ENCODE assay signal across 21 cellular contexts in the genomic region with DNA sequence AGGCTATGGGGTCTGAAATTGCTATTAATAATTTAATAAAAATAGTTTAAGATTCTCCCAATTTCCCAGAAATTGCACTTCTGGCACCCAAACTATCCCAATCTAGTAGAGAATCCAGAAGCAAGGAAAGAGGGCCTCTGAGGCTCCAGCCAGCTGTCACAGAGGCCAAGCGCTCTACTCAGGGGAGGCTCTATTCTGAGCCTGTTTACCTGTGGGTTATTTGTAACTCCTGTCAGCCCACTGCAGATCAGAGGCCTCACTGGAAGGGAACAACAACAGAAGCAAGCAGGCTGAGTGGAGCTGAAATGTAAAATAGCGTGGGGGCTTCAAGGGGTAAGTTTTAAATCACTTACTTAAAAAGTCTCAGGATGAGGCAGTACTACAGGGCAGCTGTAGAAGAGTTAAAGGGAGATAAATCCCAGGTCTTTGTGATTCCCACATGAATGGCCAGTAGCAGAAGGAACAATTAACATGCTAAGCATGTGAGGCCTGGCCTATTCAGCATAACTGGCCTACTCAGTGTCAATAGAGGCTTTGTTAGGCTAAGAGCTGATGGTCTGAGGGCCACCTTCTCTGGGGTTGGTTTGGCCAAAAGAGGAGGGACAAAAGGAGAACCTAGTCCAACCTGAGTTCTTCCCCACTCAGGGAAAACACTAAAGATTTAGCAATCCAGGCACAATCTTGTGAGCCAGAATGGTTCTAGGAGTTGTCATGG. TPM values are rescaled to one million over a fixed set of nuclear protein-coding genes. Genes with fewer than 3 reads are reported as not detected.
DNase-seq lines count a peak whose midpoint lies in the region; ATAC-seq and TF ChIP-seq lines count a peak whose summit lies in the region.
"Had no signal": no experiment of that assay in that cellular context is flagged by ENCODE, and none has a peak within 500 bp of the region (broad histone marks: within the 10 kb centered on the region; RNA-seq: fewer than 3 reads in every experiment).

No MANE protein-coding gene starts in this region.

- TF ChIP-seq POLR2A in GM18505 (IDR thresholded peaks at IDR 0.05; ENCODE audit: borderline replicate concordance, extremely low read depth, insufficient read depth, insufficient read length): no peak

- H3K27me3 Mint-ChIP-seq in activated CD4-positive, alpha-beta T cell treated with anti-CD3 and anti-CD28 coated beads for 36 hours: no peaks in the 10 kb centered on the region
- no peaks in the 10 kb centered on the region for H3K27me3 Mint-ChIP-seq in activated CD4-positive, alpha-beta T cell treated with anti-CD3 and anti-CD28 coated beads, Interleukin-2, amount 10 ng/mL, durations not matched to agents 7 days and 5 days
- no peaks in the 10 kb centered on the region for H3K27me3 Mint-ChIP-seq in activated naive CD8-positive, alpha-beta T cell treated with anti-CD3 and anti-CD28 coated beads, Interleukin-2, amount 10 ng/mL, durations not matched to agents 7 days and 5 days
- H3K27me3 Mint-ChIP-seq: stimulated activated naive CD8-positive, alpha-beta T cell treated with anti-CD3 and anti-CD28 coated beads, Interleukin-15, Interleukin-2, amounts not matched to agents 100 ng/mL and 50 ng/mL, for 24 hours had no signal

- H3K9me3 Mint-ChIP-seq in activated CD4-positive, alpha-beta T cell treated with anti-CD3 and anti-CD28 coated beads for 36 hours (ENCODE audit: low read depth): no peaks in the 10 kb centered on the region
- no peaks in the 10 kb centered on the region for H3K9me3 Mint-ChIP-seq in activated CD4-positive, alpha-beta T cell treated with anti-CD3 and anti-CD28 coated beads, Interleukin-2, amount 10 ng/mL, durations not matched to agents 7 days and 5 days
- no peaks in the 10 kb centered on the region for H3K9me3 Mint-ChIP-seq in activated naive CD8-positive, alpha-beta T cell treated with anti-CD3 and anti-CD28 coated beads, Interleukin-2, amount 10 ng/mL, durations not matched to agents 7 days and 5 days
- no peaks in the 10 kb centered on the region for H3K9me3 Mint-ChIP-seq in stimulated activated effector memory CD8-positive, alpha-beta T cell treated with anti-CD3 and anti-CD28 coated beads, Interleukin-12 subunit alpha, Interleukin-12 subunit beta, amount 100 ng/mL, for 72 hours
- H3K9me3 Mint-ChIP-seq: stimulated activated naive CD8-positive, alpha-beta T cell treated with anti-CD3 and anti-CD28 coated beads, Interleukin-15, Interleukin-2, amounts not matched to agents 100 ng/mL and 50 ng/mL, for 24 hours had no signal

- H3K4me1 Mint-ChIP-seq in activated CD4-positive, alpha-beta T cell treated with anti-CD3 and anti-CD28 coated beads for 36 hours: no peaks in the 10 kb centered on the region
- H3K4me1 Mint-ChIP-seq in activated CD4-positive, alpha-beta T cell treated with anti-CD3 and anti-CD28 coated beads, Interleukin-2, amount 10 ng/mL, durations not matched to agents 7 days and 5 days: no peaks in the 10 kb centered on the region
- H3K4me1 Mint-ChIP-seq in activated naive CD8-positive, alpha-beta T cell treated with anti-CD3 and anti-CD28 coated beads, Interleukin-2, amount 10 ng/mL, durations not matched to agents 7 days and 5 days: peaks cover 2% of the 10 kb centered on the region
- peaks cover 8% of the 10 kb centered on the region for H3K4me1 Mint-ChIP-seq in stimulated activated effector memory CD8-positive, alpha-beta T cell treated with anti-CD3 and anti-CD28 coated beads, Interleukin-12 subunit alpha, Interleukin-12 subunit beta, amount 100 ng/mL, for 72 hours

- intact Hi-C loops in activated CD4-positive, alpha-beta T cell treated with anti-CD3 and anti-CD28 coated beads for 36 hours (cut with DNase I, micrococcal nuclease): no loop called here

- no peak for ATAC-seq in activated CD4-positive, alpha-beta T cell treated with anti-CD3 and anti-CD28 coated beads for 36 hours
- no peak for ATAC-seq in activated naive CD8-positive, alpha-beta T cell treated with anti-CD3 and anti-CD28 coated beads, Interleukin-2, amount 10 ng/mL, durations not matched to agents 7 days and 5 days (ENCODE audit: low read depth)
- ATAC-seq in stimulated activated effector memory CD8-positive, alpha-beta T cell treated with anti-CD3 and anti-CD28 coated beads, Interleukin-12 subunit alpha, Interleukin-12 subunit beta, amount 100 ng/mL, for 72 hours: no peak
- ATAC-seq in GM18505 (IDR thresholded peaks at IDR 0.05; ENCODE audit: unreplicated experiment) (no peak), GM18867 (IDR thresholded peaks at IDR 0.05; ENCODE audit: unreplicated experiment) (no peak)
- ATAC-seq: right lobe of liver had no signal

- DNase-seq in activated CD4-positive, alpha-beta T cell treated with anti-CD3 and anti-CD28 coated beads for 36 hours: no peak
- DNase-seq in activated CD4-positive, alpha-beta T cell treated with anti-CD3 and anti-CD28 coated beads, Interleukin-2, amount 10 ng/mL, durations not matched to agents 7 days and 5 days: no peak
- DNase-seq in activated naive CD8-positive, alpha-beta T cell treated with anti-CD3 and anti-CD28 coated beads, Interleukin-2, amount 10 ng/mL, durations not matched to agents 7 days and 5 days: no peak
- DNase-seq in iPS-NIHi7 (ENCODE audit: extremely low spot score) (peak; percentile 32), NCI-H345 (lab: John Stamatoyannopoulos, UW) (no peak)
- no peak for DNase-seq in stimulated activated effector memory CD8-positive, alpha-beta T cell treated with anti-CD3 and anti-CD28 coated beads, Interleukin-12 subunit alpha, Interleukin-12 subunit beta, amount 100 ng/mL, for 72 hours (ENCODE audit: low spot score in 2 of 2)
- DNase-seq: 8988T; activated T-cell treated with anti-CD3 and anti-CD28 coated beads for 4 hours; COR-L47; effector memory CD4-positive, alpha-beta T cell; foreskin fibroblast; Karpas-422; NCI-H187; NCI-H69; Peyer's patch; right lobe of liver; stimulated activated CD4-positive, alpha-beta T cell treated with anti-CD3 and anti-CD28 coated beads, Interleukin-4, amount 100 ng/mL, for 24 hours; T-helper 1 cell had no signal

- CTCF ChIA-PET in activated CD4-positive, alpha-beta T cell treated with anti-CD3 and anti-CD28 coated beads for 36 hours (lab: Charles Lee): interaction anchor here (0.6 to 6.4 kb wide), 5 partner anchors 10 to 958 kb away, joined by 3 to 53 read pairs (median 6); no protein-coding TSS in a partner anchor
- CTCF ChIA-PET in activated CD4-positive, alpha-beta T cell treated with anti-CD3 and anti-CD28 coated beads, Interleukin-2, amount 10 ng/mL, durations not matched to agents 7 days and 5 days (lab: Charles Lee): interaction anchor here (1.4 to 2.8 kb wide), 3 partner anchors 9 to 46 kb away, joined by 3 to 9 read pairs (median 4); no protein-coding TSS in a partner anchor

- peaks cover 42% of the 10 kb centered on the region for H3K36me3 Mint-ChIP-seq in activated CD4-positive, alpha-beta T cell treated with anti-CD3 and anti-CD28 coated beads for 36 hours (ENCODE audit: low read depth)
- H3K36me3 Mint-ChIP-seq in activated CD4-positive, alpha-beta T cell treated with anti-CD3 and anti-CD28 coated beads, Interleukin-2, amount 10 ng/mL, durations not matched to agents 7 days and 5 days (ENCODE audit: low read depth): peaks cover 53% of the 10 kb centered on the region
- peaks cover 15% of the 10 kb centered on the region for H3K36me3 Mint-ChIP-seq in activated naive CD8-positive, alpha-beta T cell treated with anti-CD3 and anti-CD28 coated beads, Interleukin-2, amount 10 ng/mL, durations not matched to agents 7 days and 5 days
- peaks cover 99% of the 10 kb centered on the region for H3K36me3 Mint-ChIP-seq in stimulated activated effector memory CD8-positive, alpha-beta T cell treated with anti-CD3 and anti-CD28 coated beads, Interleukin-12 subunit alpha, Interleukin-12 subunit beta, amount 100 ng/mL, for 72 hours

- H3K27ac Mint-ChIP-seq in activated CD4-positive, alpha-beta T cell treated with anti-CD3 and anti-CD28 coated beads for 36 hours: peak overlapping the region; percentile 17
- no peak overlapping the region for H3K27ac Mint-ChIP-seq in activated CD4-positive, alpha-beta T cell treated with anti-CD3 and anti-CD28 coated beads, Interleukin-2, amount 10 ng/mL, durations not matched to agents 7 days and 5 days
- peak overlapping the region; percentile 27 for H3K27ac Mint-ChIP-seq in activated naive CD8-positive, alpha-beta T cell treated with anti-CD3 and anti-CD28 coated beads, Interleukin-2, amount 10 ng/mL, durations not matched to agents 7 days and 5 days
- peak overlapping the region; percentile 79 for H3K27ac Mint-ChIP-seq in stimulated activated effector memory CD8-positive, alpha-beta T cell treated with anti-CD3 and anti-CD28 coated beads, Interleukin-12 subunit alpha, Interleukin-12 subunit beta, amount 100 ng/mL, for 72 hours
- H3K27ac Mint-ChIP-seq: stimulated activated naive CD8-positive, alpha-beta T cell treated with anti-CD3 and anti-CD28 coated beads, Interleukin-15, Interleukin-2, amounts not matched to agents 100 ng/mL and 50 ng/mL, for 24 hours had no signal

- POLR2A ChIA-PET in activated CD4-positive, alpha-beta T cell treated with anti-CD3 and anti-CD28 coated beads for 36 hours (lab: Charles Lee): interaction anchor here (0.6 to 2.5 kb wide), 4 partner anchors 12 to 46 kb away, joined by 3 to 8 read pairs (median 4); no protein-coding TSS in a partner anchor
- POLR2A ChIA-PET in activated CD4-positive, alpha-beta T cell treated with anti-CD3 and anti-CD28 coated beads, Interleukin-2, amount 10 ng/mL, durations not matched to agents 7 days and 5 days (lab: Charles Lee): interaction anchor here (0.5 kb wide), 1 partner anchor 10 kb away, joined by 3 read pairs; no protein-coding TSS in a partner anchor
- POLR2A ChIA-PET in activated naive CD8-positive, alpha-beta T cell treated with anti-CD3 and anti-CD28 coated beads, Interleukin-2, amount 10 ng/mL, durations not matched to agents 7 days and 5 days (lab: Charles Lee): interaction anchor here (0.5 to 5.0 kb wide), 3 partner anchors 11 to 139 kb away, joined by 6 to 22 read pairs (median 6); no protein-coding TSS in a partner anchor

- H3K4me3 Mint-ChIP-seq in activated CD4-positive, alpha-beta T cell treated with anti-CD3 and anti-CD28 coated beads for 36 hours: no peak overlapping the region
- no peak overlapping the region for H3K4me3 Mint-ChIP-seq in activated CD4-positive, alpha-beta T cell treated with anti-CD3 and anti-CD28 coated beads, Interleukin-2, amount 10 ng/mL, durations not matched to agents 7 days and 5 days
- no peak overlapping the region for H3K4me3 Mint-ChIP-seq in activated naive CD8-positive, alpha-beta T cell treated with anti-CD3 and anti-CD28 coated beads, Interleukin-2, amount 10 ng/mL, durations not matched to agents 7 days and 5 days
- H3K4me3 Mint-ChIP-seq in stimulated activated effector memory CD8-positive, alpha-beta T cell treated with anti-CD3 and anti-CD28 coated beads, Interleukin-12 subunit alpha, Interleukin-12 subunit beta, amount 100 ng/mL, for 72 hours: no peak overlapping the region
- H3K4me3 Mint-ChIP-seq: stimulated activated naive CD8-positive, alpha-beta T cell treated with anti-CD3 and anti-CD28 coated beads, Interleukin-15, Interleukin-2, amounts not matched to agents 100 ng/mL and 50 ng/mL, for 24 hours had no signal

RNA-seq across cellular contexts. Expression of a gene that starts 12.8 kb away (rescaled TPM):
- 10 to 100 TPM; 27.2 to 30.1 TPM for total RNA-seq in activated CD4-positive, alpha-beta T cell treated with anti-CD3 and anti-CD28 coated beads for 36 hours
- total RNA-seq in activated CD4-positive, alpha-beta T cell treated with anti-CD3 and anti-CD28 coated beads, Interleukin-2, amount 10 ng/mL, durations not matched to agents 7 days and 5 days: 10 to 100 TPM; 27.4 to 27.7 TPM
- total RNA-seq in activated naive CD8-positive, alpha-beta T cell treated with anti-CD3 and anti-CD28 coated beads, Interleukin-2, amount 10 ng/mL, durations not matched to agents 7 days and 5 days: 10 to 100 TPM; 35.5 to 37.0 TPM

RNA-seq across cellular contexts. Expression of a gene that starts 32.3 kb away (rescaled TPM):
- total RNA-seq in activated CD4-positive, alpha-beta T cell treated with anti-CD3 and anti-CD28 coated beads for 36 hours: 10 to 100 TPM; 53.0 to 54.5 TPM
- 10 to 100 TPM; 62.8 to 69.5 TPM for total RNA-seq in activated CD4-positive, alpha-beta T cell treated with anti-CD3 and anti-CD28 coated beads, Interleukin-2, amount 10 ng/mL, durations not matched to agents 7 days and 5 days
- 10 to 100 TPM; 73.8 to 75.7 TPM for total RNA-seq in activated naive CD8-positive, alpha-beta T cell treated with anti-CD3 and anti-CD28 coated beads, Interleukin-2, amount 10 ng/mL, durations not matched to agents 7 days and 5 days

RNA-seq across cellular contexts. Expression of a gene that starts 40.4 kb away (rescaled TPM):
- 100 to 1,000 TPM; 187 to 243 TPM for total RNA-seq in activated CD4-positive, alpha-beta T cell treated with anti-CD3 and anti-CD28 coated beads for 36 hours
- total RNA-seq in activated CD4-positive, alpha-beta T cell treated with anti-CD3 and anti-CD28 coated beads, Interleukin-2, amount 10 ng/mL, durations not matched to agents 7 days and 5 days: 100 to 1,000 TPM; 170 to 190 TPM
- total RNA-seq in activated naive CD8-positive, alpha-beta T cell treated with anti-CD3 and anti-CD28 coated beads, Interleukin-2, amount 10 ng/mL, durations not matched to agents 7 days and 5 days: 100 to 1,000 TPM; 170 to 174 TPM

RNA-seq across cellular contexts. Expression of a gene that starts 52.1 kb away (rescaled TPM):
- 10 to 100 TPM; 47.6 to 50.4 TPM for total RNA-seq in activated CD4-positive, alpha-beta T cell treated with anti-CD3 and anti-CD28 coated beads for 36 hours
- total RNA-seq in activated CD4-positive, alpha-beta T cell treated with anti-CD3 and anti-CD28 coated beads, Interleukin-2, amount 10 ng/mL, durations not matched to agents 7 days and 5 days: 10 to 100 TPM; 69.7 to 76.4 TPM
- 10 to 100 TPM; 68.4 to 73.9 TPM for total RNA-seq in activated naive CD8-positive, alpha-beta T cell treated with anti-CD3 and anti-CD28 coated beads, Interleukin-2, amount 10 ng/mL, durations not matched to agents 7 days and 5 days
